ENCODE assay signal across 8 cellular contexts in the genomic region with DNA sequence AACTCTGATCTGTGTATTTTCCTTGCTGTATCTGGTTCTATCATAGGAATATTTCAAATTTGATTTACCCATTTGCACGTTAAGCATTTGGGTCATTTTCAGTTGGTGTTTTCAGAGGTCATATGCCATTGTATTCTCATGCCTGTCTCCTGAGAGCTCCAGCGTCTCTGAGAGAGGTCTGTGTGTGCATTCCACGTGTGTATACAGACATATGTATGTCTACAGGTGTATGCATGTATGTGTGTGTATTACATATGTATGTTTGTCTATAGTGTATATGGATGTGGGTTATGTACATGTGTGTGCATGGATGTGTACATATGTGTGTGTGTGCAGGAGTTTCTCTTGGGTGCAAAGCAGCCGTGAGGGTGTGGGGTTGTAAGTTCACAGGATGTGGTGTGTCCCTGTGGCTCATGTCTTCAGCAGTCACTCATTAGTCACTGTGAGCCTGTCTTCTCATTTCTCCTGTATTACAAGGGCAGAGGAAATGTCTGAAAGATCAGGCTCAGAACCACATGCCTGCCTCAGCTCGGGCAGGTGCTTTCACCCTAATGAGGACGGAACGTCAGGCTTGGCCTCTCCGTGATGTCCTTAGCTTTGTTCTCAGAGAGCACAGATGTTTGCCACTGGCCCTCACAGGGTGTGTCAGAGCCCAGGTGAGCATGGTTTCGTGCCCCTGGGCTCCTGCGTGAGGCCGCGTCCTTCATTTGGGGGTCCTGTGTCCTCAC.
DNase-seq lines count a peak whose midpoint lies in the region; ATAC-seq and TF ChIP-seq lines count a peak whose summit lies in the region.

No MANE protein-coding gene starts in this region.

- no peaks in the 10 kb centered on the region for H3K9me3 Mint-ChIP-seq in activated CD4-positive, alpha-beta T cell treated with anti-CD3 and anti-CD28 coated beads, Interleukin-2, amount 10 ng/mL, durations not matched to agents 24 days and 14 days
- no peaks in the 10 kb centered on the region for H3K9me3 Mint-ChIP-seq in stimulated activated memory B cell treated with anti-CD40 and anti-IgM and Interleukin-4, amounts not matched to agents 10 μg/mL and 1 μg/mL and 100 μg/mL, for 72 hours

- H3K27ac Mint-ChIP-seq in activated CD4-positive, alpha-beta T cell treated with anti-CD3 and anti-CD28 coated beads, Interleukin-2, amount 10 ng/mL, durations not matched to agents 24 days and 14 days: peak overlapping the region; percentile 12
- peak overlapping the region; percentile 69 for H3K27ac Mint-ChIP-seq in stimulated activated memory B cell treated with anti-CD40 and anti-IgM and Interleukin-4, amounts not matched to agents 10 μg/mL and 1 μg/mL and 100 μg/mL, for 72 hours

- no peaks in the 10 kb centered on the region for H3K9me3 ChIP-seq in thyroid gland

- H3K36me3 Mint-ChIP-seq in activated CD4-positive, alpha-beta T cell treated with anti-CD3 and anti-CD28 coated beads, Interleukin-2, amount 10 ng/mL, durations not matched to agents 24 days and 14 days (ENCODE audit: low read depth): no peaks in the 10 kb centered on the region
- peaks cover 23% of the 10 kb centered on the region for H3K36me3 Mint-ChIP-seq in stimulated activated memory B cell treated with anti-CD40 and anti-IgM and Interleukin-4, amounts not matched to agents 10 μg/mL and 1 μg/mL and 100 μg/mL, for 72 hours

- H3K27me3 ChIP-seq in thyroid gland: no peaks in the 10 kb centered on the region

- no peak for TF ChIP-seq CTCF in foreskin fibroblast (IDR thresholded peaks at IDR 0.05; ENCODE audit: low read depth, low read length)
- no peak for TF ChIP-seq CTCF in thyroid gland (IDR thresholded peaks at IDR 0.05)

- H3K27me3 Mint-ChIP-seq in activated CD4-positive, alpha-beta T cell treated with anti-CD3 and anti-CD28 coated beads, Interleukin-2, amount 10 ng/mL, durations not matched to agents 24 days and 14 days: no peaks in the 10 kb centered on the region
- no peaks in the 10 kb centered on the region for H3K27me3 Mint-ChIP-seq in stimulated activated memory B cell treated with anti-CD40 and anti-IgM and Interleukin-4, amounts not matched to agents 10 μg/mL and 1 μg/mL and 100 μg/mL, for 72 hours

- WGBS in thyroid gland, 2 donors: 89 to 90% methylated on average over 12 of the region's 12 CpGs

- no peaks in the 10 kb centered on the region for H3K4me1 ChIP-seq in thyroid gland

- no peak overlapping the region for H3K4me3 Mint-ChIP-seq in activated CD4-positive, alpha-beta T cell treated with anti-CD3 and anti-CD28 coated beads, Interleukin-2, amount 10 ng/mL, durations not matched to agents 24 days and 14 days
- H3K4me3 Mint-ChIP-seq in stimulated activated memory B cell treated with anti-CD40 and anti-IgM and Interleukin-4, amounts not matched to agents 10 μg/mL and 1 μg/mL and 100 μg/mL, for 72 hours: no peak overlapping the region

- intact Hi-C loops in activated CD4-positive, alpha-beta T cell treated with anti-CD3 and anti-CD28 coated beads, Interleukin-2, amount 10 ng/mL, durations not matched to agents 24 days and 14 days (cut with micrococcal nuclease): no loop called here
- intact Hi-C loops in thyroid gland (cut with DNase I): no loop called here

- DNase-seq in activated CD4-positive, alpha-beta T cell treated with anti-CD3 and anti-CD28 coated beads, Interleukin-2, amount 10 ng/mL, durations not matched to agents 24 days and 14 days: peak; percentile 82
- DNase-seq in foreskin fibroblast: peak; percentile 64 to 77
- no peak for DNase-seq in NCI-H82 (lab: John Stamatoyannopoulos, UW)
- DNase-seq in thyroid gland: no peak
- DNase-seq in cerebellar cortex (ENCODE audit: low spot score): no peak

- ATAC-seq in GM18498 (IDR thresholded peaks at IDR 0.05; ENCODE audit: unreplicated experiment) (peak; percentile 74), HG03108 (IDR thresholded peaks at IDR 0.05; ENCODE audit: unreplicated experiment) (peak; percentile 89)
- ATAC-seq in stimulated activated memory B cell treated with anti-CD40 and anti-IgM and Interleukin-4, amounts not matched to agents 10 μg/mL and 1 μg/mL and 100 μg/mL, for 72 hours: peak; percentile 74

- TF ChIP-seq POLR2A in thyroid gland (IDR thresholded peaks at IDR 0.05): no peak

- H3K4me3 ChIP-seq in foreskin fibroblast (ENCODE audit: low read depth in 1 of 2, low read length in 2 of 2) (no peak overlapping the region), thyroid gland (replicated peaks in 1 of 3) (no peak overlapping the region)

- no peaks in the 10 kb centered on the region for H3K36me3 ChIP-seq in thyroid gland

- peaks cover 14% of the 10 kb centered on the region for H3K4me1 Mint-ChIP-seq in activated CD4-positive, alpha-beta T cell treated with anti-CD3 and anti-CD28 coated beads, Interleukin-2, amount 10 ng/mL, durations not matched to agents 24 days and 14 days
- H3K4me1 Mint-ChIP-seq in stimulated activated memory B cell treated with anti-CD40 and anti-IgM and Interleukin-4, amounts not matched to agents 10 μg/mL and 1 μg/mL and 100 μg/mL, for 72 hours: peaks cover 37% of the 10 kb centered on the region

- no peak overlapping the region for H3K27ac ChIP-seq in thyroid gland

Comparison
In these comparisons a context has a peak if more than half of its experiments do, and no peak if none do; other contexts are left out.
1. DNase-seq: peak in activated CD4-positive, alpha-beta T cell treated with anti-CD3 and anti-CD28 coated beads, Interleukin-2, amount 10 ng/mL, durations not matched to agents 24 days and 14 days (single experiment) and foreskin fibroblast (2 of 2); none in NCI-H82 (single experiment), thyroid gland (0 of 2) and cerebellar cortex (single experiment).
2. Peak in every context shown above with its lines, with median percentiles within 50 percentile points of each other: ATAC-seq.